Comparison of ENCODE assay signal across 10 cellular contexts in the genomic region with DNA sequence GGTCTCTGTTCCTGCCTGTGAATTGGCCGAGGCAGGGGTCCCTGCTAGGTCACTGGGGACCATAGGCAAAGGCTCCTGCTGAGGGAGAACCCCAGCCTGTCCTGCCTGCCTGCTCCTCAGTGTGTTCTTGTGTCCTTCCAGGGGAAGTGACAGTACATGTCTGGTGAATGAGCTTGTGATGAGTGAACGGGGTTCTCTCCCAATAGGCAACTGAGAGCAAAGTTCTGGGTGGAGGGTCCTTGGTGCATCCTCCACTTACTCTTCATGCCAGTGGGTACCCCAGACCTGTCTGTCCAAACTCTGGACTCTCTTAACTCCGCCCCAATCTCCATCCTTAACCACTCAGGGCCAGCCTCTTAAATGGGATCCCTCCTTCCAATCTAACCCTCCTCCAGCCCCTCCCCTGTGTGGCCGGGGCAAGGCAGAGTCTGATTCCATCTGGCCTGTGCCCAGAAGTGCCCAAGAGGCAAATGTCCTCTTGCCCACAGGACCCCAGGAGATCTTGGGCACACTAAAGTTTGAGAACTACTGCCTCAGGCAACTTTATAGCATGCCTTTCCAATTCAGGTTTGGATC. TPM values are rescaled to one million over a fixed set of nuclear protein-coding genes. Genes with fewer than 3 reads are reported as not detected.
DNase-seq lines count a peak whose midpoint lies in the region; ATAC-seq and TF ChIP-seq lines count a peak whose summit lies in the region.
"Had no signal": no experiment of that assay in that cellular context is flagged by ENCODE, and none has a peak within 500 bp of the region (broad histone marks: within the 10 kb centered on the region; RNA-seq: fewer than 3 reads in every experiment).

No MANE protein-coding gene starts in this region.

- H3K9ac ChIP-seq in PC-3 (ENCODE audit: low read length), result no peak overlapping the region

- no TSS peak for BruUV-seq in PC-3 (replicated peaks; lab: Mats Ljungman, UMichigan)

- H3K27me3 ChIP-seq in CD8-positive, alpha-beta memory T cell (ENCODE audit: insufficient read depth, low read length, poor library complexity, severe bottlenecking), result no peaks in the 10 kb centered on the region
- H3K27me3 ChIP-seq in PC-3 (ENCODE audit: low read length) (no peaks in the 10 kb centered on the region), dorsolateral prefrontal cortex (no peaks in the 10 kb centered on the region), uterus (no peaks in the 10 kb centered on the region)

- no peaks in the 10 kb centered on the region for H3K27me3 Mint-ChIP-seq in CD8-positive, alpha-beta memory T cell
- H3K27me3 Mint-ChIP-seq in osteocyte (ENCODE audit: unreplicated experiment), result peaks cover 2% of the 10 kb centered on the region

- intact Hi-C loops in PC-3 (cut with micrococcal nuclease) (no loop called here), dorsolateral prefrontal cortex (cut with DNase I) (no loop called here), uterus (cut with DNase I; ENCODE audit: low total_unique reads) (no loop called here)

- H3K36me3 ChIP-seq in CD8-positive, alpha-beta memory T cell (ENCODE audit: insufficient read depth, low read length), result peaks cover 5% of the 10 kb centered on the region
- H3K36me3 ChIP-seq in PC-3 (ENCODE audit: low read depth, low read length), result peaks cover 3% of the 10 kb centered on the region; the same call in 1 of the 2 replicates
- H3K36me3 ChIP-seq in uterus, result no peaks in the 10 kb centered on the region

- CTCF ChIA-PET in CD8-positive, alpha-beta memory T cell (lab: Charles Lee), result interaction anchor here (1.3 kb wide), 1 partner anchor 10 kb away, joined by 4 read pairs; no protein-coding TSS in a partner anchor
- CTCF ChIA-PET in PC-3 (lab: Charles Lee), result interaction anchor here (0.6 to 0.7 kb wide), 2 partner anchors 150 to 163 kb away, joined by 3 to 6 read pairs; no protein-coding TSS in a partner anchor

- H3K4me3 Mint-ChIP-seq in CD8-positive, alpha-beta memory T cell, result peak overlapping the region; percentile 75 to 93 (median 86)
- peak overlapping the region; percentile 32 for H3K4me3 Mint-ChIP-seq in osteocyte (ENCODE audit: unreplicated experiment)

- H3F3A ChIP-seq in PC-3 (ENCODE audit: low read length, unreplicated experiment), result no peaks in the 10 kb centered on the region

- no peak overlapping the region for H3K27ac ChIP-seq in CD8-positive, alpha-beta memory T cell (ENCODE audit: low read depth, low read length)
- H3K27ac ChIP-seq in PC-3 (ENCODE audit: low read length) (no peak overlapping the region), dorsolateral prefrontal cortex (peak overlapping the region in 40 of 59 donors; percentile 21 to 97 (median 89)), uterus (peak overlapping the region in 1 of 2 donors; percentile 98)

- peak overlapping the region; percentile 93 for H3K4me2 ChIP-seq in PC-3 (ENCODE audit: low read length)

- TF ChIP-seq CTCF in PC-3 (conservative IDR thresholded peaks at IDR 0.05; ENCODE audit: low read depth, low read length) (no peak), dorsolateral prefrontal cortex (IDR thresholded peaks at IDR 0.05 in 54 of 56, conservative IDR thresholded peaks at IDR 0.05 in 2 of 56; ENCODE audit: low read depth in 1 of 56, partially characterized antibody in 56 of 56) (no peak), osteocyte (IDR thresholded peaks at IDR 0.05) (no peak), uterus (IDR thresholded peaks at IDR 0.05) (no peak)

- POLR2A ChIA-PET in CD8-positive, alpha-beta memory T cell (lab: Charles Lee), result interaction anchor here (1.0 kb wide), 1 partner anchor 10 kb away, joined by 3 read pairs; no protein-coding TSS in a partner anchor
- POLR2A ChIA-PET in PC-3 (lab: Charles Lee; ENCODE audit: unreplicated experiment), result no interaction called here

- peaks cover 0 to 40% (median 9%) of the 10 kb centered on the region in 3 donors for H3K36me3 Mint-ChIP-seq in CD8-positive, alpha-beta memory T cell
- H3K36me3 Mint-ChIP-seq in osteocyte (ENCODE audit: unreplicated experiment), result peaks cover 5% of the 10 kb centered on the region

- peaks cover 22 to 31% (median 24%) of the 10 kb centered on the region in 3 donors for H3K4me1 Mint-ChIP-seq in CD8-positive, alpha-beta memory T cell
- H3K4me1 Mint-ChIP-seq in osteocyte (ENCODE audit: unreplicated experiment), result peaks cover 20% of the 10 kb centered on the region

- peaks cover 37% of the 10 kb centered on the region for H3K79me2 ChIP-seq in PC-3 (ENCODE audit: low read length)

- H3K9me3 Mint-ChIP-seq in CD8-positive, alpha-beta memory T cell, result no peaks in the 10 kb centered on the region
- no peaks in the 10 kb centered on the region for H3K9me3 Mint-ChIP-seq in osteocyte (ENCODE audit: unreplicated experiment)

- no peak overlapping the region for H2AFZ ChIP-seq in PC-3 (ENCODE audit: low read length)

- no peak for DNase-seq in CD8-positive, alpha-beta memory T cell
- DNase-seq in PC-3 (peak; percentile 18), dorsolateral prefrontal cortex (peak in 1 of 10 donors; percentile 20), osteocyte (ENCODE audit: extremely low spot score, unreplicated experiment) (no peak), uterus (no peak), SK-N-DZ (ENCODE audit: low spot score) (no peak), dedifferentiated amniotic fluid mesenchymal stem cell (ENCODE audit: extremely low spot score) (no peak)
- DNase-seq in stimulated activated naive CD4-positive, alpha-beta T cell treated with Interleukin-2 at 50 U/mL for 16 hours (lab: John Stamatoyannopoulos, UW), result no peak
- DNase-seq: hippocampal formation, KG1 had no signal

- no peaks in the 10 kb centered on the region for H3K9me3 ChIP-seq in CD8-positive, alpha-beta memory T cell (ENCODE audit: low read length)
- H3K9me3 ChIP-seq in PC-3 (ENCODE audit: low read length) (no peaks in the 10 kb centered on the region), uterus (no peaks in the 10 kb centered on the region)

- no peaks in the 10 kb centered on the region for H4K20me1 ChIP-seq in PC-3 (ENCODE audit: low read length)

- ATAC-seq in PC-3, result no peak

- peaks cover 20% of the 10 kb centered on the region for H3K4me1 ChIP-seq in CD8-positive, alpha-beta memory T cell (ENCODE audit: insufficient read depth, low read length)
- H3K4me1 ChIP-seq in PC-3 (ENCODE audit: insufficient read depth, low read length) (peaks cover 31% of the 10 kb centered on the region), uterus (no peaks in the 10 kb centered on the region)

- H3K27ac Mint-ChIP-seq in CD8-positive, alpha-beta memory T cell, result peak overlapping the region; percentile 75 to 95 (median 84)
- H3K27ac Mint-ChIP-seq in osteocyte (ENCODE audit: unreplicated experiment), result peak overlapping the region; percentile 67

- H3K4me3 ChIP-seq in CD8-positive, alpha-beta memory T cell (ENCODE audit: low read length), result no peak overlapping the region
- H3K4me3 ChIP-seq in PC-3 (ENCODE audit: low read length) (peak overlapping the region; percentile 74; the same call in 1 of the 2 replicates), dorsolateral prefrontal cortex (peak overlapping the region in 21 of 59 donors; percentile 71 to 89 (median 79)), uterus (no peak overlapping the region)

- H3K9me2 ChIP-seq in PC-3 (replicated peaks; ENCODE audit: low read length), result no peaks in the 10 kb centered on the region

- TF ChIP-seq POLR2A in uterus (IDR thresholded peaks at IDR 0.05), result no peak

RNA-seq across cellular contexts. Expression of gene XKR8, which starts 2.0 kb away (rescaled TPM):
- 1 to 10 TPM; 7.3 to 8.9 TPM for total RNA-seq in CD8-positive, alpha-beta memory T cell
- polyA plus RNA-seq in CD8-positive, alpha-beta memory T cell, result 23.3 TPM
- 6.9 and 8.2 TPM in 2 replicates for total RNA-seq in PC-3 (2014; rRNA removed)
- total RNA-seq in dorsolateral prefrontal cortex, result 10 to 100 TPM in 7 of 120 experiments, 1 to 10 TPM in 113; 2.3 to 13.1 (median 5.5) TPM
- total RNA-seq in osteocyte, result 3.8 and 3.9 TPM in 2 replicates
- total RNA-seq in uterus, result 1 to 10 TPM in 3 of 4 donors, not detected in 1; 2.8 to 8.2 (median 5.0) TPM
- polyA plus RNA-seq in SK-N-DZ (2014; cell fraction: cytosol; rRNA removed), result not detected in 2 replicates
- polyA plus RNA-seq in SK-N-DZ (2014; cell fraction: nucleus; rRNA removed), result not detected in 2 replicates

RNA-seq across cellular contexts. Expression of gene SMPDL3B, which starts 26.9 kb away (rescaled TPM):
- under 1 TPM in 1 of 2 experiments, not detected in 1; 0.27 TPM for total RNA-seq in CD8-positive, alpha-beta memory T cell
- polyA plus RNA-seq in CD8-positive, alpha-beta memory T cell, result not detected
- total RNA-seq in PC-3 (2014; rRNA removed) (19.6 and 25.7 TPM in 2 replicates), dorsolateral prefrontal cortex (1 to 10 TPM in 57 of 120 experiments, under 1 TPM in 60, not detected in 3; 0.28 to 2.8 (median 0.98) TPM), osteocyte (not detected in 2 replicates), uterus (1 to 10 TPM in 1 of 4 donors, not detected in 3; 6.6 TPM)
- 0.97 TPM in 1 of 2 replicates, not detected in the other for polyA plus RNA-seq in SK-N-DZ (2014; cell fraction: cytosol; rRNA removed)
- polyA plus RNA-seq in SK-N-DZ (2014; cell fraction: nucleus; rRNA removed), result not detected in 2 replicates

RNA-seq across cellular contexts. Expression of gene RPA2, which starts 47.4 kb away (rescaled TPM):
- 100 to 1,000 TPM; 115 to 118 TPM for total RNA-seq in CD8-positive, alpha-beta memory T cell
- 203 TPM for polyA plus RNA-seq in CD8-positive, alpha-beta memory T cell
- total RNA-seq in PC-3 (2014; rRNA removed) (139 and 171 TPM in 2 replicates), dorsolateral prefrontal cortex (10 to 100 TPM; 22.6 to 58.6 (median 33.9) TPM), osteocyte (20.4 and 21.3 TPM in 2 replicates), uterus (10 to 100 TPM in 3 of 4 donors, 1 to 10 TPM in 1; 5.6 to 50.9 (median 34.1) TPM)
- 175 and 200 TPM in 2 replicates for polyA plus RNA-seq in SK-N-DZ (2014; cell fraction: cytosol; rRNA removed)
- polyA plus RNA-seq in SK-N-DZ (2014; cell fraction: nucleus; rRNA removed), result 79.3 and 83.1 TPM in 2 replicates

Comparison
In these comparisons a context has a peak if more than half of its experiments do, and no peak if none do; other contexts are left out.
1. H3K27ac ChIP-seq: peak in dorsolateral prefrontal cortex (40 of 59); none in CD8-positive, alpha-beta memory T cell (single experiment) and PC-3 (single experiment).